Comparison of ENCODE assay signal across 20 cellular contexts in genomic region chr4:12612866-12613265, GRCh38.
"Had no signal": no experiment of that assay in that cellular context is flagged by ENCODE, and none has a peak within 500 bp of the region (broad histone marks: within the 10 kb centered on the region; RNA-seq: fewer than 3 reads in every experiment).

No MANE protein-coding gene starts in this region.

- ATAC-seq: foreskin keratinocyte; gastroesophageal sphincter; heart left ventricle; left lung; mucosa of descending colon; natural killer cell treated with Interleukin-12 subunit alpha and Interleukin-12 subunit beta and Interleukin-15 and Interleukin-18, amount 100 ng/mL, for 72 hours; pancreas; right lobe of liver; stimulated activated naive B cell treated with anti-CD40 and anti-IgM and Interleukin-4, amounts not matched to agents 10 μg/mL and 1 μg/mL and 100 μg/mL, for 72 hours; stimulated activated naive CD8-positive, alpha-beta T cell treated with anti-CD3 and anti-CD28 coated beads, Interleukin-15, amount 100 ng/mL, for 72 hours had no signal

- DNase-seq: colonic mucosa; effector CD8-positive, alpha-beta T cell; endodermal cell; foreskin keratinocyte; heart left ventricle; kidney; left lung; mesenchymal stem cell; mucosa of descending colon; naive B cell; pancreas; right lobe of liver; small intestine; stimulated activated CD4-positive, alpha-beta T cell treated with anti-CD3 and anti-CD28 coated beads, Interleukin-15, amount 100 ng/mL, for 24 hours; stimulated activated CD4-positive, alpha-beta T cell treated with anti-CD3 and anti-CD28 coated beads, Interleukin-2, amount 100 ng/mL, for 48 hours; stimulated activated naive B cell treated with anti-CD40 and anti-IgM and Interleukin-4, amounts not matched to agents 10 μg/mL and 1 μg/mL and 100 μg/mL, for 72 hours; stimulated activated naive CD8-positive, alpha-beta T cell treated with anti-CD3 and anti-CD28 coated beads, Interleukin-15, amount 100 ng/mL, for 72 hours; tibial artery had no signal
